10 cellular contexts compared by ENCODE assay signal in genomic region chr13:109243311-109243951, GRCh38.
DNase-seq lines count a peak whose midpoint lies in the region; ATAC-seq, FAIRE-seq and TF ChIP-seq lines count a peak whose summit lies in the region.
"Had no signal": no experiment of that assay in that cellular context is flagged by ENCODE, and none has a peak within 500 bp of the region (broad histone marks: within the 10 kb centered on the region; RNA-seq: fewer than 3 reads in every experiment).

No MANE protein-coding gene starts in this region.

- H3K4me1 Mint-ChIP-seq in MCF 10A (ENCODE audit: insufficient read depth, unreplicated experiment), result peaks cover 34% of the 10 kb centered on the region

- TF ChIP-seq CTCF in MCF 10A (IDR thresholded peaks at IDR 0.05; ENCODE audit: unreplicated experiment) (no peak), keratinocyte (optimal IDR thresholded peaks at IDR 0.05 in 1 of 3, IDR thresholded peaks at IDR 0.05 in 1 of 3, conservative IDR thresholded peaks at IDR 0.05 in 1 of 3; ENCODE audit: extremely low read depth in 1 of 3, insufficient read depth in 2 of 3, low read length in 3 of 3) (no peak)

- H4K20me1 ChIP-seq in keratinocyte (ENCODE audit: control insufficient read depth, extremely low read depth, insufficient read depth, low read length), result no peaks in the 10 kb centered on the region

- ATAC-seq in HG03520 (IDR thresholded peaks at IDR 0.05; ENCODE audit: unreplicated experiment), result no peak

- no peaks in the 10 kb centered on the region for H3K27me3 Mint-ChIP-seq in MCF 10A (ENCODE audit: insufficient read depth, unreplicated experiment)

- H3K27ac ChIP-seq in keratinocyte (ENCODE audit: control insufficient read depth, insufficient read depth, low read length), result peak overlapping the region; percentile 74
- H3K27ac ChIP-seq: 22Rv1 had no signal

- peaks cover 46% of the 10 kb centered on the region for H3K36me3 Mint-ChIP-seq in MCF 10A (ENCODE audit: insufficient read depth, unreplicated experiment)

- H2AFZ ChIP-seq in keratinocyte (ENCODE audit: control insufficient read depth, low read length), result peak overlapping the region; percentile 62

- CTCF ChIA-PET in MCF 10A (lab: Yijun Ruan, JAX), result interaction anchor here (1.1 kb wide), 1 partner anchor 15 kb away, joined by 3 read pairs; no protein-coding TSS in a partner anchor

- no peaks in the 10 kb centered on the region for H3K9me3 ChIP-seq in keratinocyte (ENCODE audit: control insufficient read depth, low read depth, low read length)

- FAIRE-seq in keratinocyte (lab: Jason Lieb, UNC) (peak; percentile 97), urothelium cell line (lab: Jason Lieb, UNC) (no peak)

- H3K9me3 Mint-ChIP-seq in MCF 10A (ENCODE audit: unreplicated experiment), result no peaks in the 10 kb centered on the region

- no peaks in the 10 kb centered on the region for H3K9me1 ChIP-seq in keratinocyte (ENCODE audit: control insufficient read depth, extremely low read depth, insufficient read depth, low read length)

- H3K9ac ChIP-seq in keratinocyte (ENCODE audit: control insufficient read depth, extremely low read depth, insufficient read depth, low read length), result peak overlapping the region; percentile 56

- BruUV-seq in MCF 10A (replicated peaks; lab: Mats Ljungman, UMichigan), result no TSS peak

- intact Hi-C loops in MCF 10A (cut with micrococcal nuclease), result loop anchor here (1.0 kb wide), 1 partner anchor 96 kb away; no protein-coding TSS in a partner anchor

- peak overlapping the region; percentile 89 for H3K27ac Mint-ChIP-seq in MCF 10A (ENCODE audit: low read depth, unreplicated experiment)

- dilution Hi-C loops in keratinocyte (cut with MboI; ENCODE audit: extremely low pct_ligation_motif_present, low sequenced_read_pairs), result no loop called here

- H3K27me3 ChIP-seq in keratinocyte (ENCODE audit: control insufficient read depth, extremely low read depth, insufficient read depth, low read length), result no peaks in the 10 kb centered on the region

- no peaks in the 10 kb centered on the region for H3K36me3 ChIP-seq in keratinocyte (ENCODE audit: control insufficient read depth in 2 of 2, extremely low read depth in 1 of 2, insufficient read depth in 2 of 2, low read length in 2 of 2)

- H3K4me3 ChIP-seq in keratinocyte (ENCODE audit: control insufficient read depth in 2 of 3, extremely low read depth in 1 of 3, insufficient read depth in 2 of 3, low read depth in 1 of 3, low read length in 3 of 3), result peak overlapping the region in 2 of 3 experiments; percentile 3 to 22

- H3K4me2 ChIP-seq in keratinocyte (ENCODE audit: control insufficient read depth, extremely low read depth, insufficient read depth, low read depth, low read length), result peak overlapping the region; percentile 78

- peaks cover 19% of the 10 kb centered on the region for H3K4me1 ChIP-seq in keratinocyte (ENCODE audit: control insufficient read depth, extremely low read depth, insufficient read depth, low read length)

- DNase-seq in NCI-H2107 treated with DMSO at 0.1 percent for 48 hours (lab: John Stamatoyannopoulos, UW; ENCODE audit: unreplicated experiment) (peak; percentile 9), NCI-H2107 (lab: John Stamatoyannopoulos, UW) (no peak), MCF 10A (ENCODE audit: unreplicated experiment) (peak; percentile 79), keratinocyte (ENCODE audit: low read depth, low spot score) (peak; percentile 54), urothelium cell line (ENCODE audit: low spot score) (peak; percentile 63), NCI-H2171 treated with DMSO at 0.1 percent for 48 hours (lab: John Stamatoyannopoulos, UW) (no peak)
- DNase-seq in activated CD8-positive, alpha-beta memory T cell treated with anti-CD3 and anti-CD28 coated beads, Interleukin-2, amount 50 U/mL, for 48 hours, result no peak
- DNase-seq: NCI-H1048 had no signal

- H3K4me3 Mint-ChIP-seq in MCF 10A (ENCODE audit: unreplicated experiment), result peak overlapping the region; percentile 67

- no peaks in the 10 kb centered on the region for H3K79me2 ChIP-seq in keratinocyte (ENCODE audit: control insufficient read depth, insufficient read depth, low read length)

- POLR2A ChIA-PET in MCF 10A (lab: Yijun Ruan, JAX), result interaction anchor here (0.6 to 3.6 kb wide), 15 partner anchors 8 to 904 kb away, joined by 3 to 30 read pairs (median 6); no protein-coding TSS in a partner anchor

Comparison
In these comparisons a context has a peak if more than half of its experiments do, and no peak if none do; other contexts are left out.
1. DNase-seq: peak in NCI-H2107 treated with DMSO at 0.1 percent for 48 hours (single experiment), MCF 10A (single experiment), keratinocyte (single experiment) and urothelium cell line (single experiment); none in NCI-H2107 (single experiment), activated CD8-positive, alpha-beta memory T cell treated with anti-CD3 and anti-CD28 coated beads, Interleukin-2, amount 50 U/mL, for 48 hours (single experiment) and NCI-H2171 treated with DMSO at 0.1 percent for 48 hours (single experiment).